In the genomic region with DNA sequence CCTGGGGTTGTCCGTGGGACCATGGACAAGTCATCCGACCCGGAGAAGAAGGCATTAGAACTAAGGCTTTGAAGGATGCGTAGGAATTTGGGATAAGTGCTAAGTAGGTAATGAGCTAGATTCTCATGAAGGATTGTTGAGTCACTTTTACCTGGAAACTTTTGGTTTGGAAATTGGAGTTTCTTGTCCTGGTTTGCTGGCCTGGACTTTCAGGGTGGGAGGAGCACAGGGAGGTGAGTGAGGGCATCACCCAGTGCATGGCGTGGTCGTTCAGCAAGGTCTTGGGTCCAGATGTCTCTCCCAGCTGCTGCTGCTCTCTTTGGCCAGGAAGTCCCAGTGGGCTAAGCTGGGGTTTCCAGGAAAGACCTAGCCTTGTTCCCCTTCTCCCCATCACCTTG, we compare ENCODE assay signal across 17 cellular contexts. TPM values are rescaled to one million over a fixed set of nuclear protein-coding genes. Genes with fewer than 3 reads are reported as not detected.
DNase-seq lines count a peak whose midpoint lies in the region; ATAC-seq and TF ChIP-seq lines count a peak whose summit lies in the region.
"Had no signal": no experiment of that assay in that cellular context is flagged by ENCODE, and none has a peak within 500 bp of the region (broad histone marks: within the 10 kb centered on the region; RNA-seq: fewer than 3 reads in every experiment).

No MANE protein-coding gene starts in this region.

- peak overlapping the region; percentile 73 for H3K27ac Mint-ChIP-seq in HFFc6
- H3K27ac Mint-ChIP-seq: progenitor cell of endocrine pancreas; stimulated activated naive B cell treated with anti-CD40 and anti-IgM and Interleukin-4, amounts not matched to agents 10 μg/mL and 1 μg/mL and 100 μg/mL, for 72 hours had no signal

- no peak overlapping the region for H3K9ac ChIP-seq in muscle layer of colon (ENCODE audit: low read length)

- ATAC-seq in omental fat pad (ENCODE audit: low FRiP score), result no peak
- ATAC-seq: stimulated activated naive B cell treated with anti-CD40 and anti-IgM and Interleukin-4, amounts not matched to agents 10 μg/mL and 1 μg/mL and 100 μg/mL, for 72 hours had no signal

- H3K27ac ChIP-seq in cingulate gyrus (ENCODE audit: low read depth, low read length), result peak overlapping the region; percentile 91
- peak overlapping the region; percentile 81 for H3K27ac ChIP-seq in muscle layer of colon (ENCODE audit: low read depth, low read length)
- H3K27ac ChIP-seq in temporal lobe (ENCODE audit: low read depth, low read length), result peak overlapping the region; percentile 94

- H3K27me3 ChIP-seq in muscle layer of colon (ENCODE audit: control insufficient read depth in 1 of 2, insufficient read depth in 2 of 2, low read length in 2 of 2), result no peaks in the 10 kb centered on the region

- H3K4me3 ChIP-seq in muscle layer of colon (ENCODE audit: low read depth in 1 of 2, low read length in 2 of 2), result no peak overlapping the region

- H3K4me3 Mint-ChIP-seq in HFFc6, result peak overlapping the region; percentile 9
- H3K4me3 Mint-ChIP-seq: stimulated activated naive B cell treated with anti-CD40 and anti-IgM and Interleukin-4, amounts not matched to agents 10 μg/mL and 1 μg/mL and 100 μg/mL, for 72 hours had no signal

- DNase-seq in HFFc6 (no peak), NCI-H2107 (lab: John Stamatoyannopoulos, UW) (no peak), GM20000 (ENCODE audit: low spot score) (no peak), NOMO-1 treated with dmso at 0.1 percent for 144 hours (lab: John Stamatoyannopoulos, UW; ENCODE audit: unreplicated experiment) (no peak), omental fat pad (ENCODE audit: low spot score) (no peak)
- DNase-seq: activated CD4-positive, alpha-beta T cell treated with anti-CD3 and anti-CD28 coated beads, Interleukin-2, amount 50 U/mL, for 4 hours; activated effector memory CD4-positive, alpha-beta T cell treated with Interleukin-2 at 50 U/mL for 16 hours; GDM1; NCI-H1105; RPMI8226; stimulated activated CD4-positive, alpha-beta T cell treated with anti-CD3 and anti-CD28 coated beads, Interleukin-4, amount 100 ng/mL, for 1 hour; stimulated activated naive B cell treated with anti-CD40 and anti-IgM and Interleukin-4, amounts not matched to agents 10 μg/mL and 1 μg/mL and 100 μg/mL, for 72 hours; T-helper 9 cell had no signal

- H3K36me3 ChIP-seq in muscle layer of colon (ENCODE audit: insufficient read depth, low read length), result peaks cover 5% of the 10 kb centered on the region

- peaks cover 55% of the 10 kb centered on the region for H3K4me1 Mint-ChIP-seq in HFFc6 (ENCODE audit: low read depth)

- no peak for TF ChIP-seq CTCF in HFFc6 (IDR thresholded peaks at IDR 0.05)
- TF ChIP-seq CTCF in GM20000 (IDR thresholded peaks at IDR 0.05; ENCODE audit: extremely low read depth, missing control alignments), result no peak
- TF ChIP-seq CTCF in omental fat pad (IDR thresholded peaks at IDR 0.05), result no peak

- H3K9me3 Mint-ChIP-seq in HFFc6, result no peaks in the 10 kb centered on the region
- H3K9me3 Mint-ChIP-seq: stimulated activated naive B cell treated with anti-CD40 and anti-IgM and Interleukin-4, amounts not matched to agents 10 μg/mL and 1 μg/mL and 100 μg/mL, for 72 hours had no signal

- peaks cover 70% of the 10 kb centered on the region for H3K4me1 ChIP-seq in muscle layer of colon (ENCODE audit: insufficient read depth, low read length)

- H3K27me3 Mint-ChIP-seq in HFFc6 (ENCODE audit: insufficient read depth), result peaks cover 4% of the 10 kb centered on the region

- no peaks in the 10 kb centered on the region for H3K9me3 ChIP-seq in muscle layer of colon (ENCODE audit: low read length)

- H3K36me3 Mint-ChIP-seq in HFFc6 (ENCODE audit: low read depth), result no peaks in the 10 kb centered on the region; the same call in 1 of the 2 replicates

RNA-seq across cellular contexts. Expression of a gene that starts 7.6 kb away (rescaled TPM):
- 100 to 1,000 TPM; 186 to 219 (median 211) TPM for total RNA-seq in HFFc6 (2021; fragmentation: NEBNext Ultra II Directional; extraction: Animal tissue kit (Norgen Biotek cat#: 25700))
- total RNA-seq in temporal lobe, result 7.1 TPM
- 10 to 100 TPM; 55.7 to 84.5 (median 65.5) TPM for total RNA-seq in omental fat pad
